In genomic region chr6:142885182-142885867, GRCh38 we compare ENCODE assay signal across 2 cellular contexts.
TF ChIP-seq lines count a peak whose summit lies in the region.

No MANE protein-coding gene starts in this region.

TF ChIP-seq in HEK293, 187 proteins besides CTCF, POLR2A, EP300 and RAD21 (continued from another document and continues in another):
- TF ChIP-seq PRDM2 (tag by site-specific recombination; IDR thresholded peaks at IDR 0.05; ENCODE audit: borderline replicate concordance) (no peak), ZBTB7A (tag by site-specific recombination; IDR thresholded peaks at IDR 0.05; ENCODE audit: low read depth) (no peak), SP2 (tag by site-specific recombination; IDR thresholded peaks at IDR 0.05) (peak; percentile 89), ZNF548 (tag by site-specific recombination; IDR thresholded peaks at IDR 0.05) (no peak), ZNF701 (tag by site-specific recombination; IDR thresholded peaks at IDR 0.05) (no peak), ZFP3 (tag by site-specific recombination; IDR thresholded peaks at IDR 0.05; ENCODE audit: low read depth) (no peak), BCL11A (tag by site-specific recombination; IDR thresholded peaks at IDR 0.05; ENCODE audit: low read depth) (peak; percentile 97), ZNF449 (tag by site-specific recombination; IDR thresholded peaks at IDR 0.05) (no peak; the same call in 1 of the 2 replicates), HOXC10 (CRISPR knock-in tag; IDR thresholded peaks at IDR 0.05) (no peak), ZNF18 (tag by site-specific recombination; IDR thresholded peaks at IDR 0.05) (no peak), ZNF639 (tag by site-specific recombination; IDR thresholded peaks at IDR 0.05) (peak; percentile 97), ZFHX2 (tag by site-specific recombination; conservative IDR thresholded peaks at IDR 0.05) (no peak), ZNF544 (tag by site-specific recombination; IDR thresholded peaks at IDR 0.05) (no peak), ZNF768 (tag by site-specific recombination; IDR thresholded peaks at IDR 0.05) (no peak)

TF ChIP-seq in endothelial cell of umbilical vein, 7 proteins besides CTCF, POLR2A, EP300 and RAD21 (continued from another document):
- TF ChIP-seq POLR2AphosphoS5 (IDR thresholded peaks at IDR 0.05; ENCODE audit: insufficient read depth, low read depth, low read length) (peak; percentile 87), EZH2 (IDR thresholded peaks at IDR 0.05; ENCODE audit: borderline replicate concordance, low read depth, low read length, severe bottlenecking) (no peak)
